In the genomic region with DNA sequence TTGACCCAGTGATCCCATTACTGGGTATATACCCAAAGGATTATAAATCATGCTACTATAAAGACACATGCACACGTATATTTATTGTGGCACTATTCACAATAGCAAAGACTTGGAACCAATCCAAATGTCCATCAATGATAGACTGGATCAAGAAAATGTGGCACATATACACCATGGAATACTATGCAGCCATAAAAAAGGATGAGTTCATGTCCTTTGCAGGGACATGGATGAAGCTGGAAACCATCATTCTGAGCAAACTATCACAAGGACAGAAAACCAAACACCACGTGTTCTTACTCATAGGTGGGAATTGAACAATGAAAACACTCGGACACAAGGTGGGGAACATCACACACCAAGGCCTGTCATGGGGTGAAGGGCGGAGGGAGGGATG, we compare ENCODE assay signal across 1 cellular context.
TF ChIP-seq lines count a peak whose summit lies in the region.
"Not testable (repeated sequence)": the region's sequence is repeated elsewhere in the genome, so short reads cannot be mapped to it uniquely, and the experiment has no call there.

No MANE protein-coding gene starts in this region.

- not testable (repeated sequence) for H3K27ac ChIP-seq in HEK293 (ENCODE audit: extremely low read depth, low read depth, low read length)

- CTCF ChIA-PET in HEK293 (lab: Yijun Ruan, JAX), result not testable (repeated sequence)

- not testable (repeated sequence) for H3K4me1 ChIP-seq in HEK293 (ENCODE audit: control insufficient read depth, insufficient read depth, low read length)

- H3K4me3 ChIP-seq in HEK293 (ENCODE audit: low read depth, low read length), result not testable (repeated sequence)

- not testable (repeated sequence) for H3K36me3 ChIP-seq in HEK293 (ENCODE audit: control insufficient read depth in 2 of 2, insufficient read depth in 1 of 2, low read length in 2 of 2)

- not testable (repeated sequence) for TF ChIP-seq CTCF in HEK293 (tag by site-specific recombination; IDR thresholded peaks at IDR 0.05)

- H3K9me3 ChIP-seq in HEK293 (ENCODE audit: control insufficient read depth, insufficient read depth, low read depth, low read length), result not testable (repeated sequence)

- POLR2A ChIA-PET in HEK293 (lab: Yijun Ruan, JAX), result not testable (repeated sequence)

TF ChIP-seq in HEK293, 187 proteins besides CTCF, POLR2A, EP300 and RAD21:
- TF ChIP-seq ZNF146 (tag by site-specific recombination; IDR thresholded peaks at IDR 0.05) (peak; percentile 78), ZNF280D (tag by site-specific recombination; IDR thresholded peaks at IDR 0.05) (0 out of 2 replicates have a peak, but pooled peaks have one; percentile 67)
- TF ChIP-seq, protein P1, sequence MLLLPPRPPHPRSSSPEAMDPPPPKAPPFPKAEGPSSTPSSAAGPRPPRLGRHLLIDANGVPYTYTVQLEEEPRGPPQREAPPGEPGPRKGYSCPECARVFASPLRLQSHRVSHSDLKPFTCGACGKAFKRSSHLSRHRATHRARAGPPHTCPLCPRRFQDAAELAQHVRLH (tag by site-specific recombination; IDR thresholded peaks at IDR 0.05), result 0 out of 2 replicates have a peak, but pooled peaks have one; percentile 35
